Comparison of ENCODE assay signal across 8 cellular contexts in the genomic region with DNA sequence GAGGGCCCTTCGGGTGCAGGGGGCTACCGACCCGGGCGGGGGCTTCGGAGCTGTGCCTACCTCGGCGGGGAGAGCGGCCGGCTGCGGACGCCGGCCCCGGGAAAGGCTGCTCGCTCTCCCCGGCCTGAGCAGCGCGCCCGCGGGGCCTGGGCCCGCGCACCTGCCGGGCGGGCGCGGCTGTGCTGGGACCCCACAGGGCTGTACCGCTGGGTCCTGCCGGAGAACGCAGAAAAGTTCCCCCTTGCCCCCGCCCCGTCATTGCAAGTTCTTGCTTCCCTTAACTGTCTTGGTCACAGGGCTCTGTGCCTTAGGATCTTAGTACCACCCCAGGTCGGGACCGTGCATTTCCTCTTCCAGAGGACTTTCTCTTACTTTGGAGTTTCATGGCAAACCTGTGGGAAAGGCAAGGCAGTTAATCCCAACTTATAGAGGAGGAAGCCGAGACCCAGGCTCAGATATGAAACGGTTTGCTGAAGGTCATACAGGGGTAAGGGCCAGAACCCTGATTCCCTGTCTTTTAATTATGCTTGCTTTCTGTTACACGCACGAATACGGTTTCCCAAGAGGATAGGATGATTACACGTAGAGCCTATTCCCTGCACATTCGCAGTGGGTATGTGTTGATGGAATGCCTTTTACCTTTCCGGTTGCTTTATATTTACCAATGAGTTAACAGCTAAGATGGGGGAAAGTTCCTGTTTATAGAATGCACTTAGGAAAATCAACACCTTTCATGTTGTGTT. TPM values are rescaled to one million over a fixed set of nuclear protein-coding genes. Genes with fewer than 3 reads are reported as not detected.
DNase-seq lines count a peak whose midpoint lies in the region; ATAC-seq and TF ChIP-seq lines count a peak whose summit lies in the region.

No MANE protein-coding gene starts in this region.

- H3K4me1 Mint-ChIP-seq in activated CD8-positive, alpha-beta memory T cell treated with anti-CD3 and anti-CD28 coated beads, Interleukin-2, amount 10 ng/mL, durations not matched to agents 7 days and 5 days = peaks cover 46% of the 10 kb centered on the region
- H3K4me1 Mint-ChIP-seq in MCF 10A (ENCODE audit: insufficient read depth, unreplicated experiment) = peaks cover 22% of the 10 kb centered on the region

- intact Hi-C loops in MCF 10A (cut with micrococcal nuclease) = loop anchor here (1.0 kb wide), 1 partner anchor 58 kb away; no protein-coding TSS in a partner anchor

- CTCF ChIA-PET in activated CD8-positive, alpha-beta memory T cell treated with anti-CD3 and anti-CD28 coated beads, Interleukin-2, amount 10 ng/mL, durations not matched to agents 7 days and 5 days (lab: Charles Lee) = interaction anchor here (0.6 to 1.5 kb wide), 5 partner anchors 9 to 1331 kb away, joined by 3 to 5 read pairs (median 3); no protein-coding TSS in a partner anchor
- CTCF ChIA-PET in MCF 10A (lab: Yijun Ruan, JAX) = interaction anchor here (2.7 kb wide), 1 partner anchor 132 kb away, joined by 5 read pairs; no protein-coding TSS in a partner anchor

- no peaks in the 10 kb centered on the region for H3K36me3 ChIP-seq in smooth muscle cell (ENCODE audit: low read depth)

- no peak overlapping the region for H3K27ac ChIP-seq in smooth muscle cell (ENCODE audit: low read depth)

- H3K36me3 Mint-ChIP-seq in activated CD8-positive, alpha-beta memory T cell treated with anti-CD3 and anti-CD28 coated beads, Interleukin-2, amount 10 ng/mL, durations not matched to agents 7 days and 5 days = peaks cover 26% of the 10 kb centered on the region
- H3K36me3 Mint-ChIP-seq in MCF 10A (ENCODE audit: insufficient read depth, unreplicated experiment) = peaks cover 14% of the 10 kb centered on the region

- H3K9ac ChIP-seq in smooth muscle cell (ENCODE audit: low read depth) = peak overlapping the region; percentile 57

- no peaks in the 10 kb centered on the region for H3K27me3 Mint-ChIP-seq in activated CD8-positive, alpha-beta memory T cell treated with anti-CD3 and anti-CD28 coated beads, Interleukin-2, amount 10 ng/mL, durations not matched to agents 7 days and 5 days
- no peaks in the 10 kb centered on the region for H3K27me3 Mint-ChIP-seq in MCF 10A (ENCODE audit: insufficient read depth, unreplicated experiment)

- peaks cover 22% of the 10 kb centered on the region for H3K27me3 ChIP-seq in smooth muscle cell (ENCODE audit: low read depth)

- H3K4me2 ChIP-seq in smooth muscle cell = peak overlapping the region; percentile 98

- H3K9me3 Mint-ChIP-seq in activated CD8-positive, alpha-beta memory T cell treated with anti-CD3 and anti-CD28 coated beads, Interleukin-2, amount 10 ng/mL, durations not matched to agents 7 days and 5 days (ENCODE audit: low read depth) = no peaks in the 10 kb centered on the region
- H3K9me3 Mint-ChIP-seq in MCF 10A (ENCODE audit: unreplicated experiment) = no peaks in the 10 kb centered on the region

- H3K79me2 ChIP-seq in smooth muscle cell (ENCODE audit: low read depth) = no peaks in the 10 kb centered on the region

- WGBS in smooth muscle cell (ENCODE audit: low lambda C conversion rate) = 8% methylated on average over 35 of the region's 40 CpGs

- peak overlapping the region; percentile 78 for H2AFZ ChIP-seq in smooth muscle cell (ENCODE audit: low read depth)

- H3K4me1 ChIP-seq in smooth muscle cell (ENCODE audit: low read depth) = peaks cover 4% of the 10 kb centered on the region

- TSS peak; percentile 26 for BruUV-seq in MCF 10A (replicated peaks; lab: Mats Ljungman, UMichigan)

- H3F3A ChIP-seq in smooth muscle cell (ENCODE audit: low read depth) = peaks cover 4% of the 10 kb centered on the region

- POLR2A ChIA-PET in MCF 10A (lab: Yijun Ruan, JAX) = interaction anchor here (0.7 to 2.5 kb wide), 9 partner anchors 10 to 346 kb away, joined by 3 to 8 read pairs (median 3); no protein-coding TSS in a partner anchor

- peak overlapping the region; percentile 95 for H3K4me3 ChIP-seq in smooth muscle cell

- peak overlapping the region; percentile 84 for H3K4me3 Mint-ChIP-seq in activated CD8-positive, alpha-beta memory T cell treated with anti-CD3 and anti-CD28 coated beads, Interleukin-2, amount 10 ng/mL, durations not matched to agents 7 days and 5 days
- peak overlapping the region; percentile 79 for H3K4me3 Mint-ChIP-seq in MCF 10A (ENCODE audit: unreplicated experiment)

- H3K9me3 ChIP-seq in smooth muscle cell (replicated peaks; ENCODE audit: low read depth) = no peaks in the 10 kb centered on the region

- peak; percentile 52 for DNase-seq in activated CD8-positive, alpha-beta memory T cell treated with anti-CD3 and anti-CD28 coated beads, Interleukin-2, amount 10 ng/mL, durations not matched to agents 7 days and 5 days
- DNase-seq in activated CD8-positive, alpha-beta memory T cell treated with anti-CD3 and anti-CD28 coated beads, Interleukin-2, amount 50 U/mL, for 48 hours = no peak
- peak; percentile 28 to 42 for DNase-seq in NOMO-1 (lab: John Stamatoyannopoulos, UW; ENCODE audit: unreplicated experiment in 2 of 2)
- peak; percentile 38 for DNase-seq in MCF 10A (ENCODE audit: unreplicated experiment)
- peak; percentile 59 for DNase-seq in iPS-NIHi7 (ENCODE audit: extremely low spot score)
- DNase-seq in smooth muscle cell (lab: John Stamatoyannopoulos, UW; ENCODE audit: unreplicated experiment) = no peak
- no peak for DNase-seq in NCI-H1048 (lab: John Stamatoyannopoulos, UW)

- peak; percentile 44 for ATAC-seq in activated CD8-positive, alpha-beta memory T cell treated with anti-CD3 and anti-CD28 coated beads, Interleukin-2, amount 10 ng/mL, durations not matched to agents 7 days and 5 days
- ATAC-seq in HG02610 (IDR thresholded peaks at IDR 0.05; ENCODE audit: unreplicated experiment) = peak; percentile 31

- peak overlapping the region; percentile 80 for H3K27ac Mint-ChIP-seq in activated CD8-positive, alpha-beta memory T cell treated with anti-CD3 and anti-CD28 coated beads, Interleukin-2, amount 10 ng/mL, durations not matched to agents 7 days and 5 days
- H3K27ac Mint-ChIP-seq in MCF 10A (ENCODE audit: low read depth, unreplicated experiment) = peak overlapping the region; percentile 80

- TF ChIP-seq CTCF in MCF 10A (IDR thresholded peaks at IDR 0.05; ENCODE audit: unreplicated experiment) (no peak), smooth muscle cell (IDR thresholded peaks at IDR 0.05; ENCODE audit: borderline replicate concordance, insufficient read depth, poor library complexity, severe bottlenecking) (no peak)

- peaks cover 13% of the 10 kb centered on the region for H4K20me1 ChIP-seq in smooth muscle cell (ENCODE audit: low read depth)

RNA-seq across cellular contexts. Expression of gene PCGF5, which starts 0.7 kb away (rescaled TPM):
- 10 to 100 TPM; 41.7 to 45.7 TPM for total RNA-seq in activated CD8-positive, alpha-beta memory T cell treated with anti-CD3 and anti-CD28 coated beads, Interleukin-2, amount 10 ng/mL, durations not matched to agents 7 days and 5 days
- total RNA-seq in MCF 10A (2022) (25.8 and 34.6 TPM in 2 replicates), smooth muscle cell (13.9 and 24.5 TPM in 2 replicates)
- 10.4 and 13.3 TPM in 2 replicates for polyA plus RNA-seq in smooth muscle cell

Comparison
In these comparisons a context has a peak if more than half of its experiments do, and no peak if none do; other contexts are left out.
1. DNase-seq: peak in activated CD8-positive, alpha-beta memory T cell treated with anti-CD3 and anti-CD28 coated beads, Interleukin-2, amount 10 ng/mL, durations not matched to agents 7 days and 5 days (single experiment), NOMO-1 (2 of 2), MCF 10A (single experiment) and iPS-NIHi7 (single experiment); none in activated CD8-positive, alpha-beta memory T cell treated with anti-CD3 and anti-CD28 coated beads, Interleukin-2, amount 50 U/mL, for 48 hours (single experiment), smooth muscle cell (single experiment) and NCI-H1048 (single experiment).